In the genomic region with DNA sequence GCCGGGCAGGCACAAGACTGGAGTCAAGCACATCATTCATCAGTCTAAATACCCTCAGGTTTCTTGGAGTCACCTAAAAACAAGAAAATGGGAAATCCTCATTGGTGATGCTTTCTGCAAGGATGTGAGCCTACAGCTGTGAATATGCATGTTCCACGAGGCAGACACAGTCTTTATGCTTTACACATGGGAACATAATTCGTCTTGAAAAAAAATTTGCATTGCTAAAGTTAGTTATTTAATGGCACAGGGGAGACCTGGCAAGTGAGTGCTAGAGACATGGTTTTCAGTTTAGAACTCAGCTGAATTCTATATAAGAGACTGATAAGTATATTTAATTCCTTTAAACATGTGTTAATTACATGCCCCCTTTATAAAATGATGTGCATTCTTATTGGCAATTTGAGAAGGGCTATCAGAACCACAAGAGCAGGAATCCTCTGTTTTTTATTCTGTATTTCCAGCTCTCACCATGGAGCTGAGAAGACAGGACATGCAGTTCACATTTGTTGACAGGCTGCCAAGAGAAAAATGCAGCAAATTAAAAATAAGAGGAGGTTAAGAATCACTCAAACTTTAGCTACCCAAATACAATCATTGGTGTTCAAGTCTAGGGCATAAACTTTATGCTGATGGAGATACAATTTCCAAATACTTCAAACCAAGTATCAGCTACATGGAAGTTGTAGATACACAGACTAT, we compare ENCODE assay signal across 16 cellular contexts.
A peak's percentile ranks its signal among the peaks of the same experiment; 100 is the strongest.
DNase-seq lines count a peak whose midpoint lies in the region; ATAC-seq and TF ChIP-seq lines count a peak whose summit lies in the region.
"Had no signal": no experiment of that assay in that cellular context is flagged by ENCODE, and none has a peak within 500 bp of the region (broad histone marks: within the 10 kb centered on the region; RNA-seq: fewer than 3 reads in every experiment).

No MANE protein-coding gene starts in this region.

- H3K4me3 Mint-ChIP-seq in HFFc6: peak overlapping the region; percentile 44; the same call in 1 of the 2 replicates

- H3K4me2 ChIP-seq in mammary epithelial cell (ENCODE audit: insufficient read depth, low read depth, low read length): peak overlapping the region; percentile 75
- no peak overlapping the region for H3K4me2 ChIP-seq in mesenchymal stem cell (ENCODE audit: low read length, poor library complexity, severe bottlenecking)

- peak overlapping the region; percentile 54 for H3K27ac ChIP-seq in mammary epithelial cell (ENCODE audit: insufficient read depth, low read depth, low read length)
- H3K27ac ChIP-seq in mesenchymal stem cell (ENCODE audit: low read length, poor library complexity, severe bottlenecking): peak overlapping the region; percentile 50
- H3K27ac ChIP-seq: thyroid gland had no signal

- CTCF ChIA-PET in mammary epithelial cell (lab: Charles Lee; ENCODE audit: low non-redundant PET): no interaction called here

- H3K4me1 ChIP-seq in mammary epithelial cell (ENCODE audit: insufficient read depth, low read length) (peaks cover 38% of the 10 kb centered on the region), mesenchymal stem cell (ENCODE audit: control insufficient read depth, insufficient read depth, low read depth, low read length) (peaks cover 4% of the 10 kb centered on the region)

- peaks cover 64% of the 10 kb centered on the region for H3K4me1 Mint-ChIP-seq in HFFc6 (ENCODE audit: low read depth)

- dilution Hi-C loops in mammary epithelial cell (cut with HindIII; ENCODE audit: low sequenced_read_pairs): no loop called here

- no peak overlapping the region for H4K8ac ChIP-seq in mesenchymal stem cell (ENCODE audit: low read length)

- H2AK5ac ChIP-seq in mesenchymal stem cell (ENCODE audit: low read length, severe bottlenecking): no peak overlapping the region

- 23% methylated on average over 3 of the region's 3 CpGs for WGBS in mammary epithelial cell (ENCODE audit: low coverage, missing lambda C conversion rate)
- WGBS in mesenchymal stem cell: 62% methylated on average over 3 of the region's 3 CpGs

- BruUV-seq in mammary epithelial cell (replicated peaks; lab: Mats Ljungman, UMichigan): no TSS peak

- no peaks in the 10 kb centered on the region for H3K79me1 ChIP-seq in mesenchymal stem cell (replicated peaks; ENCODE audit: low read length, poor library complexity, severe bottlenecking)

- no peak overlapping the region for H3K14ac ChIP-seq in mesenchymal stem cell (ENCODE audit: low read length in 2 of 2)

- DNase-seq in HFFc6 (peak; percentile 7), NCI-H446 treated with DMSO at 0.1 percent for 48 hours (lab: John Stamatoyannopoulos, UW) (peak; percentile 84), mammary epithelial cell (no peak), mesenchymal stem cell (no peak), left lobe of liver (ENCODE audit: low spot score) (no peak), T-helper 9 cell (no peak), NCI-H1048 (lab: John Stamatoyannopoulos, UW) (no peak)
- DNase-seq: activated CD4-positive, alpha-beta T cell treated with anti-CD3 and anti-CD28 coated beads for 4 hours; activated CD8-positive, alpha-beta memory T cell treated with anti-CD3 and anti-CD28 coated beads, Interleukin-2, amount 50 U/mL, for 48 hours; activated naive CD4-positive, alpha-beta T cell treated with Interleukin-2 at 50 U/mL for 16 hours; BE2C; effector CD4-positive, alpha-beta T cell; HCEC 1CT; left colon; NCI-H2081 treated with DMSO at 0.1 percent for 48 hours; thyroid gland had no signal

- in situ Hi-C loops in mammary epithelial cell (cut with MboI; ENCODE audit: low sequenced_read_pairs in 2 of 2): no loop called here

- no peaks in the 10 kb centered on the region for H3K79me2 ChIP-seq in mammary epithelial cell (ENCODE audit: insufficient read depth, low read length)

- H4K20me1 ChIP-seq in mammary epithelial cell (ENCODE audit: insufficient read depth, low read length): no peaks in the 10 kb centered on the region

- no peak for TF ChIP-seq CTCF in HFFc6 (IDR thresholded peaks at IDR 0.05)
- no peak for TF ChIP-seq CTCF in mammary epithelial cell (conservative IDR thresholded peaks at IDR 0.05 in 1 of 2, IDR thresholded peaks at IDR 0.05 in 1 of 2; ENCODE audit: extremely low read depth in 1 of 2, insufficient read depth in 1 of 2, low read depth in 1 of 2, low read length in 2 of 2)

- no peak overlapping the region for H3K18ac ChIP-seq in mesenchymal stem cell (ENCODE audit: low read depth in 1 of 2, low read length in 2 of 2)

- H3K36me3 Mint-ChIP-seq in HFFc6 (ENCODE audit: low read depth): no peaks in the 10 kb centered on the region

- no peak overlapping the region for H2BK120ac ChIP-seq in mesenchymal stem cell (ENCODE audit: low read depth, low read length)

- no peak for ATAC-seq in left lobe of liver
- ATAC-seq: left colon had no signal

- H2BK12ac ChIP-seq in mesenchymal stem cell (ENCODE audit: low read length in 2 of 2): no peak overlapping the region

- H3K23ac ChIP-seq in mesenchymal stem cell (ENCODE audit: low read length in 2 of 2): no peak overlapping the region

- H3K27me3 ChIP-seq in mammary epithelial cell (ENCODE audit: insufficient read depth, low read length) (no peaks in the 10 kb centered on the region), mesenchymal stem cell (ENCODE audit: control insufficient read depth in 1 of 2, insufficient read depth in 1 of 2, low read length in 2 of 2) (no peaks in the 10 kb centered on the region)
- H3K27me3 ChIP-seq: BE2C, thyroid gland had no signal

- H3K9ac ChIP-seq in mammary epithelial cell (ENCODE audit: insufficient read depth, low read length) (no peak overlapping the region), mesenchymal stem cell (ENCODE audit: low read length) (peak overlapping the region; percentile 38)

- peak overlapping the region; percentile 46 for H2AFZ ChIP-seq in mammary epithelial cell (ENCODE audit: low read depth, low read length)
- H2AFZ ChIP-seq in mesenchymal stem cell (ENCODE audit: low read depth, low read length): no peak overlapping the region

- no peak overlapping the region for H4K91ac ChIP-seq in mesenchymal stem cell (ENCODE audit: low read length)

- no peak overlapping the region for H2BK5ac ChIP-seq in mesenchymal stem cell (ENCODE audit: low read depth, low read length, poor library complexity, severe bottlenecking)

- no peak overlapping the region for H2BK15ac ChIP-seq in mesenchymal stem cell (ENCODE audit: low read depth, poor library complexity, severe bottlenecking)

- H3K9me3 ChIP-seq in mammary epithelial cell (replicated peaks; ENCODE audit: insufficient read depth, low read length) (no peaks in the 10 kb centered on the region), mesenchymal stem cell (ENCODE audit: control insufficient read depth, low read length) (peaks cover 6% of the 10 kb centered on the region)
- H3K9me3 ChIP-seq: BE2C, thyroid gland had no signal

- no peak overlapping the region for H3K4me3 ChIP-seq in mammary epithelial cell (replicated peaks in 1 of 3; ENCODE audit: insufficient read depth in 1 of 3, low read depth in 2 of 3, low read length in 3 of 3)
- H3K4me3 ChIP-seq in mesenchymal stem cell (ENCODE audit: insufficient read depth in 1 of 2, low read depth in 1 of 2, low read length in 2 of 2): peak overlapping the region in 1 of 2 experiments; percentile 31
- H3K4me3 ChIP-seq: thyroid gland had no signal

- H3K4ac ChIP-seq in mesenchymal stem cell (ENCODE audit: low read depth in 1 of 2, low read length in 2 of 2): no peak overlapping the region

- peaks cover 7% of the 10 kb centered on the region; the same call in 1 of the 2 replicates for H3K9me3 Mint-ChIP-seq in HFFc6

- H3K27ac Mint-ChIP-seq in HFFc6: peak overlapping the region; percentile 36

- H3K36me3 ChIP-seq in mammary epithelial cell (ENCODE audit: insufficient read depth, low read length) (no peaks in the 10 kb centered on the region), mesenchymal stem cell (ENCODE audit: control insufficient read depth in 1 of 2, insufficient read depth in 2 of 2, low read depth in 1 of 2, low read length in 2 of 2) (no peaks in the 10 kb centered on the region)
- H3K36me3 ChIP-seq: BE2C, thyroid gland had no signal

- no peaks in the 10 kb centered on the region for H3K27me3 Mint-ChIP-seq in HFFc6 (ENCODE audit: insufficient read depth)

- intact Hi-C loops in mammary epithelial cell (cut with micrococcal nuclease): no loop called here

Comparison
In these comparisons a context has a peak if more than half of its experiments do, and no peak if none do; other contexts are left out.
1. DNase-seq: peak in HFFc6 (single experiment) and NCI-H446 treated with DMSO at 0.1 percent for 48 hours (single experiment); none in mammary epithelial cell (single experiment), mesenchymal stem cell (single experiment), left lobe of liver (single experiment), T-helper 9 cell (single experiment) and NCI-H1048 (single experiment).